15 cellular contexts compared by ENCODE assay signal in the genomic region with DNA sequence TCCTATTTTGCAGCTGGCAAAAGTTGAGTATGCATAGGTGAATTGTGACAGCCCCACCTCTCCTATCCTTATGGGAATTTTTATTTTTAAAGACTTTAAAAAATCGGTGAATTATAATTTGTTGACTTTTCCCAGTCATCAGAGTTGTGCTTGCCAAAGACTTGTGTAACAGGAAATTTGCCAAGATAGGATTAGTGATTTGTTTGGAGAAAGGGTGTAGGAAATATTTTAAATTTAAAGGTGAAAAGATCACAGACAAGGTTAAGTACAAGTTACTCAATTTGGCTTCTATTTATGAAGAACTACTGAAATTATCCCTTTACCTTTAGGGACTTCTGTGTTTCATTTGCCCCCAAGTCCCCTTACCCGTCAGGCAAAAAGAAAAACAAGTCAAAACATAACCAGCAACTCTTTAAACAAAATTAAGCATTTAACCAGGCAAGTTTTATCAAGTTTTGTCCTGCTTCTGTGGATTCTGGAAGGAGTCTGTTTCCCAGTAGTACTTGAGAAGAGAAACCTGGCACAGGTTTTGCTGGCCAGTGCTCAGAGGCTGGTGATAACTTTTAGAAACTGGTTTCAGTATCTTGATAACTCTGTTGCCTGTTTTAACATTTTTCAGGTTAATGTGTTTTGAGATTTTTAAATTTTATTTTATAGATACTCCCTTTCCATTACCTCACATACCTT.
DNase-seq lines count a peak whose midpoint lies in the region; ATAC-seq, FAIRE-seq and TF ChIP-seq lines count a peak whose summit lies in the region.
"Had no signal": no experiment of that assay in that cellular context is flagged by ENCODE, and none has a peak within 500 bp of the region (broad histone marks: within the 10 kb centered on the region; RNA-seq: fewer than 3 reads in every experiment).

No MANE protein-coding gene starts in this region.

- no peaks in the 10 kb centered on the region for H3K27me3 ChIP-seq in heart right ventricle
- no peaks in the 10 kb centered on the region for H3K27me3 ChIP-seq in small intestine (ENCODE audit: control insufficient read depth in 2 of 2, insufficient read depth in 2 of 2, low read length in 2 of 2)
- H3K27me3 ChIP-seq: dorsolateral prefrontal cortex had no signal

- POLR2A ChIA-PET in MCF 10A (lab: Yijun Ruan, JAX), result interaction anchor here (0.7 to 3.3 kb wide), 6 partner anchors 8 to 327 kb away, joined by 3 to 19 read pairs (median 6); no protein-coding TSS in a partner anchor

- ATAC-seq in heart right ventricle (peak in 2 of 8 donors; percentile 50 to 52), GM18861 (IDR thresholded peaks at IDR 0.05; ENCODE audit: unreplicated experiment) (no peak), natural killer cell (no peak)

- H3K36me3 Mint-ChIP-seq in MCF 10A (ENCODE audit: insufficient read depth, unreplicated experiment) (no peaks in the 10 kb centered on the region), natural killer cell (no peaks in the 10 kb centered on the region)
- H3K36me3 Mint-ChIP-seq: activated naive CD8-positive, alpha-beta T cell treated with anti-CD3 and anti-CD28 coated beads, Interleukin-2, amount 10 ng/mL, durations not matched to agents 7 days and 5 days had no signal

- H3K4me3 Mint-ChIP-seq in MCF 10A (ENCODE audit: unreplicated experiment), result peak overlapping the region; percentile 50
- H3K4me3 Mint-ChIP-seq in natural killer cell, result no peak overlapping the region
- H3K4me3 Mint-ChIP-seq: activated naive CD8-positive, alpha-beta T cell treated with anti-CD3 and anti-CD28 coated beads, Interleukin-2, amount 10 ng/mL, durations not matched to agents 7 days and 5 days had no signal

- TF ChIP-seq CTCF in MCF 10A (IDR thresholded peaks at IDR 0.05; ENCODE audit: unreplicated experiment) (no peak), heart right ventricle (IDR thresholded peaks at IDR 0.05) (no peak), natural killer cell (IDR thresholded peaks at IDR 0.05) (no peak)

- H3K27ac ChIP-seq in heart right ventricle (peak overlapping the region; percentile 13 to 75 (median 38)), small intestine (ENCODE audit: low read depth in 1 of 2, low read length in 1 of 2) (no peak overlapping the region)

- no peaks in the 10 kb centered on the region for H3K36me3 ChIP-seq in heart right ventricle
- H3K36me3 ChIP-seq in small intestine (ENCODE audit: control insufficient read depth in 2 of 2, insufficient read depth in 2 of 2, low read length in 2 of 2), result no peaks in the 10 kb centered on the region

- H3K4me1 Mint-ChIP-seq in MCF 10A (ENCODE audit: insufficient read depth, unreplicated experiment) (peaks cover 29% of the 10 kb centered on the region), natural killer cell (no peaks in the 10 kb centered on the region)
- H3K4me1 Mint-ChIP-seq: activated naive CD8-positive, alpha-beta T cell treated with anti-CD3 and anti-CD28 coated beads, Interleukin-2, amount 10 ng/mL, durations not matched to agents 7 days and 5 days had no signal

- H3K4me1 ChIP-seq in heart right ventricle (peaks cover 5 to 42% (median 25%) of the 10 kb centered on the region in 9 donors), small intestine (ENCODE audit: control insufficient read depth in 2 of 2, insufficient read depth in 1 of 2, low read depth in 1 of 2, low read length in 1 of 2) (no peaks in the 10 kb centered on the region)

- no TSS peak for BruUV-seq in MCF 10A (replicated peaks; lab: Mats Ljungman, UMichigan)

- H3K27me3 Mint-ChIP-seq in MCF 10A (ENCODE audit: insufficient read depth, unreplicated experiment) (no peaks in the 10 kb centered on the region), natural killer cell (ENCODE audit: low read depth in 2 of 2) (peaks cover 0 to 8% of the 10 kb centered on the region in 2 donors)
- H3K27me3 Mint-ChIP-seq: activated naive CD8-positive, alpha-beta T cell treated with anti-CD3 and anti-CD28 coated beads, Interleukin-2, amount 10 ng/mL, durations not matched to agents 7 days and 5 days had no signal

- intact Hi-C loops in MCF 10A (cut with micrococcal nuclease) (no loop called here), heart right ventricle (cut with DNase I) (no loop called here), natural killer cell (cut with micrococcal nuclease) (no loop called here)

- H3K4me3 ChIP-seq in heart right ventricle, result no peak overlapping the region
- H3K4me3 ChIP-seq in small intestine (ENCODE audit: low read depth in 1 of 2, low read length in 2 of 2), result no peak overlapping the region
- H3K4me3 ChIP-seq: dorsolateral prefrontal cortex had no signal

- CTCF ChIA-PET in MCF 10A (lab: Yijun Ruan, JAX), result interaction anchor here (1.0 kb wide), 1 partner anchor 67 kb away, joined by 3 read pairs; no protein-coding TSS in a partner anchor

- no peaks in the 10 kb centered on the region for H3K9me3 Mint-ChIP-seq in MCF 10A (ENCODE audit: unreplicated experiment)
- H3K9me3 Mint-ChIP-seq in natural killer cell, result no peaks in the 10 kb centered on the region
- H3K9me3 Mint-ChIP-seq: activated naive CD8-positive, alpha-beta T cell treated with anti-CD3 and anti-CD28 coated beads, Interleukin-2, amount 10 ng/mL, durations not matched to agents 7 days and 5 days had no signal

- H3K27ac Mint-ChIP-seq in MCF 10A (ENCODE audit: low read depth, unreplicated experiment), result peak overlapping the region; percentile 60
- no peak overlapping the region for H3K27ac Mint-ChIP-seq in natural killer cell
- H3K27ac Mint-ChIP-seq: activated naive CD8-positive, alpha-beta T cell treated with anti-CD3 and anti-CD28 coated beads, Interleukin-2, amount 10 ng/mL, durations not matched to agents 7 days and 5 days had no signal

- WGBS in heart right ventricle, 2 donors, result 44 to 49% methylated on average over 2 of the region's 2 CpGs
- 31 to 42% (median 32%) methylated on average over 2 of the region's 2 CpGs for WGBS in small intestine, 3 donors

- no peak for FAIRE-seq in small intestine (lab: Jason Lieb, UNC)

- peak; percentile 69 for DNase-seq in HT-29 (ENCODE audit: low spot score)
- peak; percentile 87 for DNase-seq in MCF 10A (ENCODE audit: unreplicated experiment)
- DNase-seq in heart right ventricle, result no peak
- DNase-seq in renal cortical epithelial cell (ENCODE audit: low read depth), result peak; percentile 81
- no peak for DNase-seq in natural killer cell
- DNase-seq in NCI-H510A (lab: John Stamatoyannopoulos, UW), result no peak
- no peak for DNase-seq in small intestine
- DNase-seq: activated CD4-positive, alpha-beta T cell treated with anti-CD3 and anti-CD28 coated beads for 1 hour; activated naive CD8-positive, alpha-beta T cell treated with anti-CD3 and anti-CD28 coated beads, Interleukin-2, amount 10 ng/mL, durations not matched to agents 7 days and 5 days; activated T-cell treated with anti-CD3 and anti-CD28 coated beads for 4 hours; DMS79; dorsolateral prefrontal cortex; glutamatergic neuron; NCI-H2107 had no signal

- H3K9me3 ChIP-seq in heart right ventricle (peaks cover 0 to 4% (median 0%) of the 10 kb centered on the region in 11 donors), small intestine (ENCODE audit: control insufficient read depth, low read depth) (no peaks in the 10 kb centered on the region)

Comparison
In these comparisons a context has a peak if more than half of its experiments do, and no peak if none do; other contexts are left out.
1. DNase-seq: peak in HT-29 (single experiment), MCF 10A (single experiment) and renal cortical epithelial cell (single experiment); none in heart right ventricle (0 of 2), natural killer cell (single experiment), NCI-H510A (single experiment) and small intestine (single experiment).
2. H3K27ac ChIP-seq: peak in heart right ventricle (10 of 10); none in small intestine (0 of 2).